ENCODE assay signal across 8 cellular contexts in the genomic region with DNA sequence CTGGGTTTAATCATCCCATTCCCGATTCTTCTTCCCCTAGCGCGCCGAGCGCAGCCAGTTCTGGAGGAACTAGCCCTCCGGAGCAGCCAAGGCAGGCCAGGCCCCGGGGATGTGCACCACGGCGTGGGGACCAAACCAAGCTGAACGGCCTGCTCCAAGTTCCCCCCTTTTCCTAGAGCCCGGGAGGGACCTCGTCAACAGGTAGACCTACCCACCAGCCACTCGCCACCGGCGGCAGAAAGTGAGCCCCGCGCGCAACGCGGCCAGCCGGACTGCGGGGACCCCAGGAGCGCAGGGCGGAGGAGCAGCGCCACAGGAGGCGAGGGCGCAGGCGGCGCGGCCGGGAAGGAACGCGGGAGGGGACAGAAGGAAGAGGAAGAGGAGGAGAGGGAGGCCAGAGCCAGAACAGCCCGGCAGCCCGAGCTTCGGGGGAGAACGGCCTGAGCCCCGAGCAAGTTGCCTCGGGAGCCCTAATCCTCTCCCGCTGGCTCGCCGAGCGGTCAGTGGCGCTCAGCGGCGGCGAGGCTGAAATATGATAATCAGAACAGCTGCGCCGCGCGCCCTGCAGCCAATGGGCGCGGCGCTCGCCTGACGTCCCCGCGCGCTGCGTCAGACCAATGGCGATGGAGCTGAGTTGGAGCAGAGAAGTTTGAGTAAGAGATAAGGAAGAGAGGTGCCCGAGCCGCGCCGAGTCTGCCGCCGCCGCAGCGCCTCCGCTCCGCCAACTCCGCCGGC. TPM values are rescaled to one million over a fixed set of nuclear protein-coding genes. Genes with fewer than 3 reads are reported as not detected.
DNase-seq lines count a peak whose midpoint lies in the region; ATAC-seq and TF ChIP-seq lines count a peak whose summit lies in the region.

ISL1 (plus strand) TSS at position 690 of the 735 bp plus-strand sequence. CDS start 224 bp downstream, outside the sequence.

- no peak for ATAC-seq in GM19455 (IDR thresholded peaks at IDR 0.05; ENCODE audit: unreplicated experiment)

- peak within 1 kb of the TSS; percentile 79 for H3K9ac ChIP-seq in HUES6 (ENCODE audit: low read length)

- peaks cover 98% of the 10 kb centered on the region for H3K27me3 ChIP-seq in HUES6 (ENCODE audit: control insufficient read depth, insufficient read depth, low read length)
- peaks cover 46% of the 10 kb centered on the region for H3K27me3 ChIP-seq in SJSA1 (replicated peaks)

- H3K4me1 ChIP-seq in HUES6 (ENCODE audit: control insufficient read depth, insufficient read depth, low read length) (peaks cover 70% of the 10 kb centered on the region), SJSA1 (replicated peaks) (peaks cover 9% of the 10 kb centered on the region; the same call in 1 of the 2 replicates)

- CTCF ChIA-PET in Calu3 (lab: Charles Lee), result interaction anchor here (1.1 to 1.4 kb wide), 3 partner anchors 14 to 458 kb away, joined by 3 to 5 read pairs (median 3); no protein-coding TSS in a partner anchor

- no TSS peak for BruUV-seq in Calu3 (replicated peaks; lab: Mats Ljungman, UMichigan)

- peak within 1 kb of the TSS; percentile 89 for H3K27ac Mint-ChIP-seq in Calu3 (ENCODE audit: unreplicated experiment)

- H3K4me1 Mint-ChIP-seq in Calu3 (ENCODE audit: low read depth, unreplicated experiment), result peaks cover 45% of the 10 kb centered on the region

- H3K9me3 Mint-ChIP-seq in Calu3 (ENCODE audit: low read depth, unreplicated experiment), result no peaks in the 10 kb centered on the region

- H3K4me3 ChIP-seq in HUES6 (ENCODE audit: low read depth, low read length), result peak within 1 kb of the TSS; percentile 67
- H3K4me3 ChIP-seq in SJSA1, result peak within 1 kb of the TSS; percentile 44

- H3K36me3 ChIP-seq in HUES6 (ENCODE audit: control insufficient read depth, insufficient read depth, low read length) (no peaks in the 10 kb centered on the region), SJSA1 (no peaks in the 10 kb centered on the region)

- intact Hi-C loops in Calu3 (cut with micrococcal nuclease; ENCODE audit: unreplicated experiment), result loop anchor here (5.0 to 10.0 kb wide), 3 partner anchors 49 to 418 kb away; no protein-coding TSS in a partner anchor

- H3K27ac ChIP-seq in HUES6 (ENCODE audit: low read depth, low read length) (peak within 1 kb of the TSS; percentile 28; the same call in 1 of the 2 replicates), SJSA1 (no peak within 1 kb of the TSS)

- no peaks in the 10 kb centered on the region for H3K9me3 ChIP-seq in HUES6 (ENCODE audit: control insufficient read depth, insufficient read depth, low read depth, low read length)
- no peaks in the 10 kb centered on the region for H3K9me3 ChIP-seq in SJSA1 (replicated peaks)

- H3K4me3 Mint-ChIP-seq in Calu3 (ENCODE audit: low read depth, unreplicated experiment), result peak within 1 kb of the TSS; percentile 91

- H3K36me3 Mint-ChIP-seq in Calu3 (ENCODE audit: insufficient read depth, unreplicated experiment), result peaks cover 83% of the 10 kb centered on the region

- H3K27me3 Mint-ChIP-seq in Calu3 (ENCODE audit: unreplicated experiment), result no peaks in the 10 kb centered on the region

- DNase-seq in Calu3, result peak; percentile 88
- DNase-seq in SJSA1 (ENCODE audit: low read depth in 1 of 2, low spot score in 2 of 2), result peak; percentile 68 to 69
- peak; percentile 12 for DNase-seq in fibroblast of peridontal ligament (ENCODE audit: extremely low read depth)
- DNase-seq in non-pigmented ciliary epithelial cell (ENCODE audit: low read depth), result peak; percentile 28
- DNase-seq in OCI-M2 (lab: John Stamatoyannopoulos, UW; ENCODE audit: unreplicated experiment), result no peak
- DNase-seq in activated CD4-positive, CD25-positive, alpha-beta regulatory T cell (lab: John Stamatoyannopoulos, UW), result no peak

- TF ChIP-seq CTCF in Calu3 (IDR thresholded peaks at IDR 0.05; ENCODE audit: unreplicated experiment), result no peak

RNA-seq across cellular contexts. Expression of gene ISL1, which starts in this region (rescaled TPM):
- 9.4 and 11.7 TPM in 2 replicates for total RNA-seq in Calu3 (2022)
- 0.71 TPM in 1 of 2 replicates, not detected in the other for total RNA-seq in SJSA1 (2014; rRNA removed; shearing (Covaris generic))

Comparison
In these comparisons a context has a peak if more than half of its experiments do, and no peak if none do; other contexts are left out.
1. Peak in DNase-seq and H3K4me3 ChIP-seq in SJSA1; RNA of the gene not detected or under 1 TPM.
2. DNase-seq: peak in Calu3 (single experiment), fibroblast of peridontal ligament (single experiment) and non-pigmented ciliary epithelial cell (single experiment); none in OCI-M2 (single experiment) and activated CD4-positive, CD25-positive, alpha-beta regulatory T cell (0 of 4).